In the genomic region with DNA sequence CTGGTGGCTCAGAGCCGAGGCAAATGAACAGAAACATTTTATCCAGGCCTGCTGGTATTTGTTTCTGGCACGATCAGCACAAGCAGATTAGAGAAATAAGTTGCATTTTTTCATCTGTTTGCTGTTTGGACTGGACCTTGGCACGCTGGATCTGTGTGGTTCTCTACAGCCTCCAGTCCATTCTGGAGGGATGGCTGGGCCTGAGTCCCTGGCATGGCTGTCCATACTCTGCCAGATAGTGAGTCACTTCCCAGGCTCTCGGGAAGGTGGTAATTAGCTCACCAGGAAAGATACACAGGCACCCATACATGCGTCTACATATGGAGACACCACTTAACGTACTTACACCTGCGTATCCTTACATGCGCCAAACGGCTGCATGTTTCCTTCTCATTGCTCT, we compare ENCODE assay signal across 1 cellular context.
TF ChIP-seq lines count a peak whose summit lies in the region.

No MANE protein-coding gene starts in this region.

TF ChIP-seq in IMR-90, 13 proteins besides CTCF, POLR2A, EP300 and RAD21:
- TF ChIP-seq MAZ (IDR thresholded peaks at IDR 0.05; ENCODE audit: borderline replicate concordance, low read depth, low read length) (no peak), MXI1 (IDR thresholded peaks at IDR 0.05; ENCODE audit: borderline replicate concordance, low read depth, low read length) (no peak), NFE2L2 (IDR thresholded peaks at IDR 0.05; ENCODE audit: low read depth, low read length) (no peak), RFX5 (IDR thresholded peaks at IDR 0.05; ENCODE audit: low read depth, low read length) (no peak), FOS (IDR thresholded peaks at IDR 0.05; ENCODE audit: low read depth, low read length) (no peak), SMC3 (IDR thresholded peaks at IDR 0.05; ENCODE audit: low read depth, low read length) (no peak), MAFK (IDR thresholded peaks at IDR 0.05; ENCODE audit: low read depth, low read length) (no peak), CEBPB (IDR thresholded peaks at IDR 0.05; ENCODE audit: low read depth, low read length) (no peak), RCOR1 (IDR thresholded peaks at IDR 0.05; ENCODE audit: insufficient replicate concordance, low read length) (no peak), BHLHE40 (IDR thresholded peaks at IDR 0.05; ENCODE audit: low read depth, low read length) (no peak), CHD1 (IDR thresholded peaks at IDR 0.05; ENCODE audit: low read depth, low read length) (no peak)
- TF ChIP-seq, protein P1, sequence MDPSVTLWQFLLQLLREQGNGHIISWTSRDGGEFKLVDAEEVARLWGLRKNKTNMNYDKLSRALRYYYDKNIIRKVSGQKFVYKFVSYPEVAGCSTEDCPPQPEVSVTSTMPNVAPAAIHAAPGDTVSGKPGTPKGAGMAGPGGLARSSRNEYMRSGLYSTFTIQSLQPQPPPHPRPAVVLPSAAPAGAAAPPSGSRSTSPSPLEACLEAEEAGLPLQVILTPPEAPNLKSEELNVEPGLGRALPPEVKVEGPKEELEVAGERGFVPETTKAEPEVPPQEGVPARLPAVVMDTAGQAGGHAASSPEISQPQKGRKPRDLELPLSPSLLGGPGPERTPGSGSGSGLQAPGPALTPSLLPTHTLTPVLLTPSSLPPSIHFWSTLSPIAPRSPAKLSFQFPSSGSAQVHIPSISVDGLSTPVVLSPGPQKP (IDR thresholded peaks at IDR 0.05; ENCODE audit: borderline replicate concordance, low read depth, low read length), result no peak
- TF ChIP-seq, protein P2, sequence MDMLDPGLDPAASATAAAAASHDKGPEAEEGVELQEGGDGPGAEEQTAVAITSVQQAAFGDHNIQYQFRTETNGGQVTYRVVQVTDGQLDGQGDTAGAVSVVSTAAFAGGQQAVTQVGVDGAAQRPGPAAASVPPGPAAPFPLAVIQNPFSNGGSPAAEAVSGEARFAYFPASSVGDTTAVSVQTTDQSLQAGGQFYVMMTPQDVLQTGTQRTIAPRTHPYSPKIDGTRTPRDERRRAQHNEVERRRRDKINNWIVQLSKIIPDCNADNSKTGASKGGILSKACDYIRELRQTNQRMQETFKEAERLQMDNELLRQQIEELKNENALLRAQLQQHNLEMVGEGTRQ (IDR thresholded peaks at IDR 0.05; ENCODE audit: low read depth, low read length), result no peak
TF ChIP-seq in IMR-90: peak in this region for 0.
